8 cellular contexts compared by ENCODE assay signal in genomic region chr14:73026243-73026844, GRCh38. TPM values are rescaled to one million over a fixed set of nuclear protein-coding genes. Genes with fewer than 3 reads are reported as not detected.
A peak's percentile ranks its signal among the peaks of the same experiment; 100 is the strongest.
DNase-seq lines count a peak whose midpoint lies in the region; ATAC-seq, FAIRE-seq and TF ChIP-seq lines count a peak whose summit lies in the region.

No MANE protein-coding gene starts in this region.

- intact Hi-C loops in esophagus squamous epithelium (cut with DNase I) (no loop called here), pancreas (cut with DNase I) (no loop called here)

- H3K36me3 ChIP-seq in esophagus squamous epithelium (peaks cover 6 to 30% (median 9%) of the 10 kb centered on the region in 3 donors), pancreas (no peaks in the 10 kb centered on the region)

- 2 to 4% methylated on average over 14 to 16 of the region's 21 CpGs for WGBS in esophagus squamous epithelium, 2 donors
- 1% methylated on average over 17 to 21 of the region's 21 CpGs for WGBS in pancreas, 2 donors

- POLR2A ChIA-PET in T-cell (lab: Charles Lee), result interaction anchor here (0.9 to 1.4 kb wide), 3 partner anchors 32 to 110 kb away, joined by 4 to 15 read pairs (median 7); partner anchors contain the start of genes RBM25 (in 2 of the 2) and PSEN1 (in 1 of the 2)

- H3K4me3 Mint-ChIP-seq in T-cell, result peak overlapping the region; percentile 89 to 93 (median 91)

- H3K4me3 ChIP-seq in esophagus squamous epithelium (peak overlapping the region; percentile 66 to 99 (median 84)), pancreas (peak overlapping the region; percentile 51 to 69 (median 58))

- peaks cover 0 to 52% (median 20%) of the 10 kb centered on the region in 3 donors for H3K4me1 ChIP-seq in esophagus squamous epithelium
- H3K4me1 ChIP-seq in pancreas, result peaks cover 0 to 11% (median 9%) of the 10 kb centered on the region in 3 donors

- H3K36me3 Mint-ChIP-seq in T-cell, result peaks cover 28% of the 10 kb centered on the region

- ATAC-seq in T-cell (replicated peaks in 1 of 4), result no peak
- ATAC-seq in pancreas, result no peak
- no peak for ATAC-seq in HG03095 (IDR thresholded peaks at IDR 0.05; ENCODE audit: unreplicated experiment)
- no peak for ATAC-seq in HG02852 (IDR thresholded peaks at IDR 0.05; ENCODE audit: unreplicated experiment)

- DNase-seq in GM03348 (ENCODE audit: low spot score) (peak; percentile 73), T-cell (peak in 2 of 34 experiments; percentile 1 to 4), esophagus squamous epithelium (lab: John Stamatoyannopoulos, UW) (no peak), pancreas (peak in 3 of 6 donors; percentile 2 to 68 (median 39)), NCI-H2171 treated with DMSO at 0.1 percent for 48 hours (lab: John Stamatoyannopoulos, UW) (no peak), COR-L47 (lab: John Stamatoyannopoulos, UW) (no peak)

- peak overlapping the region; percentile 25 to 64 for H3K27ac Mint-ChIP-seq in T-cell

- peaks cover 51 to 52% (median 51%) of the 10 kb centered on the region in 3 donors for H3K4me1 Mint-ChIP-seq in T-cell

- FAIRE-seq in pancreas (lab: Jason Lieb, UNC), result no peak

- no peaks in the 10 kb centered on the region for H3K9me3 ChIP-seq in esophagus squamous epithelium
- H3K9me3 ChIP-seq in pancreas, result no peaks in the 10 kb centered on the region

- H3K9me3 Mint-ChIP-seq in T-cell, result no peaks in the 10 kb centered on the region

- TF ChIP-seq POLR2A in esophagus squamous epithelium (IDR thresholded peaks at IDR 0.05), result no peak

- H3K27ac ChIP-seq in esophagus squamous epithelium (peak overlapping the region; percentile 90 to 97 (median 92)), pancreas (peak overlapping the region in 3 of 4 donors; percentile 49 to 81 (median 70))

- no peaks in the 10 kb centered on the region for H3K27me3 Mint-ChIP-seq in T-cell

- CTCF ChIA-PET in T-cell (lab: Charles Lee), result interaction anchor here in 1 of 2 donors (0.5 to 1.3 kb wide), 3 partner anchors 31 to 1065 kb away, joined by 3 to 10 read pairs (median 5); partner anchors contain the start of genes NUMB and RBM25

- TF ChIP-seq CTCF in esophagus squamous epithelium (IDR thresholded peaks at IDR 0.05) (no peak), pancreas (IDR thresholded peaks at IDR 0.05) (no peak)

- H3K27me3 ChIP-seq in esophagus squamous epithelium (no peaks in the 10 kb centered on the region), pancreas (no peaks in the 10 kb centered on the region)

RNA-seq across cellular contexts. Expression of gene ZFYVE1, which starts 0.6 kb away (rescaled TPM):
- total RNA-seq in T-cell (10 to 100 TPM; 15.5 to 20.9 (median 19.4) TPM), esophagus squamous epithelium (10 to 100 TPM in 3 of 4 donors, 1 to 10 TPM in 1; 9.7 to 17.6 (median 14.0) TPM), pancreas (10 to 100 TPM in 1 of 6 donors, 1 to 10 TPM in 5; 3.1 to 13.8 (median 6.9) TPM)
- polyA plus RNA-seq in pancreas, result 1 to 10 TPM; 3.2 to 4.4 TPM

RNA-seq across cellular contexts. Expression of gene RBM25, which starts 32.0 kb away (rescaled TPM):
- total RNA-seq in T-cell (100 to 1,000 TPM; 103 to 163 (median 122) TPM), esophagus squamous epithelium (10 to 100 TPM; 22.3 to 58.2 (median 34.2) TPM), pancreas (10 to 100 TPM; 22.7 to 39.6 (median 28.4) TPM)
- 10 to 100 TPM; 52.5 to 62.8 TPM for polyA plus RNA-seq in pancreas
